Comparison of ENCODE assay signal across 17 cellular contexts in genomic region chr5:69519285-69519684, GRCh38. TPM values are rescaled to one million over a fixed set of nuclear protein-coding genes. Genes with fewer than 3 reads are reported as not detected.
DNase-seq lines count a peak whose midpoint lies in the region; ATAC-seq and TF ChIP-seq lines count a peak whose summit lies in the region.
"Had no signal": no experiment of that assay in that cellular context is flagged by ENCODE, and none has a peak within 500 bp of the region (broad histone marks: within the 10 kb centered on the region; RNA-seq: fewer than 3 reads in every experiment).

No MANE protein-coding gene starts in this region.

- H3K27me3 ChIP-seq in SJSA1 (replicated peaks), result no peaks in the 10 kb centered on the region
- no peaks in the 10 kb centered on the region for H3K27me3 ChIP-seq in right lobe of liver
- H3K27me3 ChIP-seq in thyroid gland, result no peaks in the 10 kb centered on the region

- no peaks in the 10 kb centered on the region for H3K36me3 Mint-ChIP-seq in natural killer cell

- H3K9me3 ChIP-seq in SJSA1 (replicated peaks), result no peaks in the 10 kb centered on the region
- no peaks in the 10 kb centered on the region for H3K9me3 ChIP-seq in right lobe of liver
- no peaks in the 10 kb centered on the region for H3K9me3 ChIP-seq in thyroid gland

- peaks cover 0 to 5% of the 10 kb centered on the region in 2 donors for H3K27me3 Mint-ChIP-seq in natural killer cell (ENCODE audit: low read depth in 2 of 2)
- H3K27me3 Mint-ChIP-seq: CD4-positive, alpha-beta T cell had no signal

- H3K27ac ChIP-seq in C4-2B (peak overlapping the region; percentile 54), SJSA1 (peak overlapping the region; percentile 61), right lobe of liver (peak overlapping the region; percentile 66 to 99 (median 88)), thyroid gland (peak overlapping the region; percentile 71 to 87 (median 78))
- H3K27ac ChIP-seq: HL-60 had no signal

- H3K4me1 Mint-ChIP-seq in natural killer cell, result no peaks in the 10 kb centered on the region

- intact Hi-C loops in right lobe of liver (cut with DNase I), result no loop called here
- intact Hi-C loops in thyroid gland (cut with DNase I), result no loop called here
- intact Hi-C loops in natural killer cell (cut with micrococcal nuclease), result no loop called here

- H3K4me1 ChIP-seq in SJSA1 (replicated peaks), result peaks cover 59% of the 10 kb centered on the region
- H3K4me1 ChIP-seq in right lobe of liver, result peaks cover 0 to 41% (median 8%) of the 10 kb centered on the region in 4 donors
- peaks cover 43 to 48% of the 10 kb centered on the region in 2 donors for H3K4me1 ChIP-seq in thyroid gland

- H3K36me3 ChIP-seq in SJSA1 (no peaks in the 10 kb centered on the region), right lobe of liver (no peaks in the 10 kb centered on the region), thyroid gland (no peaks in the 10 kb centered on the region)

- ATAC-seq in right lobe of liver (peak in 3 of 4 donors; percentile 41 to 58 (median 51)), natural killer cell (no peak)
- ATAC-seq: K562 had no signal

- no peak for TF ChIP-seq POLR2A in right lobe of liver (IDR thresholded peaks at IDR 0.05)
- no peak for TF ChIP-seq POLR2A in thyroid gland (IDR thresholded peaks at IDR 0.05)

- H3K4me3 ChIP-seq in SJSA1 (no peak overlapping the region), right lobe of liver (no peak overlapping the region), thyroid gland (replicated peaks in 1 of 3) (no peak overlapping the region)
- H3K4me3 ChIP-seq: K562 had no signal

- WGBS in right lobe of liver (ENCODE audit: insufficient coverage, low coverage, low lambda C conversion rate, missing lambda C conversion rate), result 44% methylated on average over 2 of the region's 2 CpGs
- 55 to 65% methylated on average over 2 of the region's 2 CpGs for WGBS in thyroid gland, 2 donors

- DNase-seq in SJSA1 (ENCODE audit: low read depth in 1 of 2, low spot score in 2 of 2) (no peak), right lobe of liver (no peak), thyroid gland (no peak), NCI-H187 (lab: John Stamatoyannopoulos, UW) (no peak), NCI-H524 treated with DMSO at 0.1 percent for 48 hours (lab: John Stamatoyannopoulos, UW) (no peak), natural killer cell (no peak)
- DNase-seq: ACHN; CD4-positive, alpha-beta T cell; DND-41; GDM1; NCI-H1092; NCI-H1694 treated with DMSO at 0.1 percent for 48 hours; NCI-H748 treated with DMSO at 0.1 percent for 48 hours; Right ventricle myocardium superior had no signal

- H3K9me3 Mint-ChIP-seq in natural killer cell, result no peaks in the 10 kb centered on the region
- H3K9me3 Mint-ChIP-seq: CD4-positive, alpha-beta T cell had no signal

- no peak overlapping the region for H3K27ac Mint-ChIP-seq in natural killer cell
- H3K27ac Mint-ChIP-seq: CD4-positive, alpha-beta T cell had no signal

- H3K4me3 Mint-ChIP-seq in natural killer cell, result no peak overlapping the region
- H3K4me3 Mint-ChIP-seq: CD4-positive, alpha-beta T cell had no signal

- TF ChIP-seq CTCF in C4-2B (conservative IDR thresholded peaks at IDR 0.05), result no peak
- TF ChIP-seq CTCF in right lobe of liver (IDR thresholded peaks at IDR 0.05), result no peak
- TF ChIP-seq CTCF in thyroid gland (IDR thresholded peaks at IDR 0.05), result no peak
- no peak for TF ChIP-seq CTCF in natural killer cell (IDR thresholded peaks at IDR 0.05)

RNA-seq across cellular contexts. Expression of gene OCLN, which starts 26.7 kb away (rescaled TPM):
- 19.8 and 45.6 TPM in 2 replicates for total RNA-seq in SJSA1 (2014; rRNA removed; shearing (Covaris generic))
- 10 to 100 TPM; 28.5 to 73.9 (median 50.8) TPM for total RNA-seq in right lobe of liver
- 100 to 1,000 TPM; 148 to 248 (median 197) TPM for total RNA-seq in thyroid gland
- 1 to 10 TPM in 2 of 3 donors, under 1 TPM in 1; 0.68 to 1.8 (median 1.3) TPM for total RNA-seq in natural killer cell

RNA-seq across cellular contexts. Expression of gene GTF2H2C, which starts 40.7 kb away (rescaled TPM):
- total RNA-seq in SJSA1 (2014; rRNA removed; shearing (Covaris generic)), result 84.6 and 101 TPM in 2 replicates
- total RNA-seq in right lobe of liver (10 to 100 TPM; 11.8 to 17.2 (median 13.4) TPM), thyroid gland (10 to 100 TPM; 39.0 to 65.4 (median 47.1) TPM), natural killer cell (10 to 100 TPM; 19.7 to 44.4 (median 35.1) TPM)

Comparison
In these comparisons a context has a peak if more than half of its experiments do, and no peak if none do; other contexts are left out.
1. ATAC-seq: peak in right lobe of liver (3 of 4); none in natural killer cell (0 of 3).
2. Peak in every context shown above with its lines, with median percentiles within 50 percentile points of each other: H3K27ac ChIP-seq.